1 cellular context compared by ENCODE assay signal in the genomic region with DNA sequence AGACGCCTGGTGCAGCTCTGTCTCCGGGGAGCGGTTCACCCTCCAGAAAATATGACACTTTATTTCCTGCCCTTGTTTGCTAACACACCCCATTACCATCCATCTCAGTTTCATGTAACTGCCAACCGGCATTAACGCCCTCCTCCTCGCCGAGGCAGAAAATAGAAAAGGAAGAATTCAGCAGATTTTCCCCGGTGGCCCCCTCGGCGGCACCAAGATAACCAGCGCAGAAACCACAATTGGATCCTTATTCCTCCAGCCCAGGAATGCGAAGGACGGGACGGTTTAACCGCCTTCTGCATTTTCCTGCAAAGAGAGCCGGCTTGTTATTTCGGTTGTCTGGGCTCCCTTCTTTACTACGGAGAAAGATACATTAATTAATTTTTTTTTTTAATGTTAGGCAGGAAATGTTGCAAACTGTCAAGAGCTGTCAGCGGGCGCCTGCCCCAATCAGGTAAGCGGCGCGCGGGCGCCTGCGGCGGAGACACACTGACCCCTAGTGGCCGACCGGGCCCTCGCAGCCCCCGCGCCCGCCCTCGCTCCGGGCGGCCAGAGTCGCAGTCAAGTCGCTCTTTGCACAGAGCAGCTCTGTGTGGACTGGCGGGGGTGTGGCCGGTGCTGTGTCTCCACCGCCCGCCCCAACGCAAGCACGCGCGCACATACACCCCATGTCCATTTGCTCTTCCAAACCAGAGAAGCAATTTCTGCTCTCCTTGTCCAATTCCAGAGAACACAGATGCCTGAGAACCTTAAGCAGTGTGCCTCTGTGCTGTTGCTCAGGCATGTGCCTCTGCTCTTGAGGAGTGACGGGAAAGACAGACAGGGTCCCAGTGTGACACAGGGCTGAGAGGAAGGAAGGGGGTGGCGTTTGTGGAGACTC.
TF ChIP-seq lines count a peak whose summit lies in the region.

No MANE protein-coding gene starts in this region.

TF ChIP-seq in SK-N-SH, 30 proteins besides CTCF, POLR2A, EP300 and RAD21 (continued from another document):
- TF ChIP-seq NRF1 (IDR thresholded peaks at IDR 0.05; ENCODE audit: low read depth, low read length) (peak; percentile 27; the same call in 1 of the 2 replicates), TEAD4 (IDR thresholded peaks at IDR 0.05; ENCODE audit: borderline replicate concordance, insufficient read depth) (peak; percentile 49; the same call in 1 of the 2 replicates), NFIC (IDR thresholded peaks at IDR 0.05; ENCODE audit: borderline replicate concordance) (no peak), POLR2AphosphoS5 (IDR thresholded peaks at IDR 0.05; ENCODE audit: low read depth, low read length) (no peak), RCOR1 (IDR thresholded peaks at IDR 0.05; ENCODE audit: low read length) (peak; percentile 14; the same call in 1 of the 2 replicates)
- TF ChIP-seq, protein P1, sequence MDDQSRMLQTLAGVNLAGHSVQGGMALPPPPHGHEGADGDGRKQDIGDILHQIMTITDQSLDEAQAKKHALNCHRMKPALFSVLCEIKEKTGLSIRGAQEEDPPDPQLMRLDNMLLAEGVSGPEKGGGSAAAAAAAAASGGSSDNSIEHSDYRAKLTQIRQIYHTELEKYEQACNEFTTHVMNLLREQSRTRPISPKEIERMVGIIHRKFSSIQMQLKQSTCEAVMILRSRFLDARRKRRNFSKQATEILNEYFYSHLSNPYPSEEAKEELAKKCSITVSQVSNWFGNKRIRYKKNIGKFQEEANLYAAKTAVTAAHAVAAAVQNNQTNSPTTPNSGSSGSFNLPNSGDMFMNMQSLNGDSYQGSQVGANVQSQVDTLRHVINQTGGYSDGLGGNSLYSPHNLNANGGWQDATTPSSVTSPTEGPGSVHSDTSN (IDR thresholded peaks at IDR 0.05) = peak; percentile 52; the same call in 1 of the 2 replicates
- TF ChIP-seq, protein P2, sequence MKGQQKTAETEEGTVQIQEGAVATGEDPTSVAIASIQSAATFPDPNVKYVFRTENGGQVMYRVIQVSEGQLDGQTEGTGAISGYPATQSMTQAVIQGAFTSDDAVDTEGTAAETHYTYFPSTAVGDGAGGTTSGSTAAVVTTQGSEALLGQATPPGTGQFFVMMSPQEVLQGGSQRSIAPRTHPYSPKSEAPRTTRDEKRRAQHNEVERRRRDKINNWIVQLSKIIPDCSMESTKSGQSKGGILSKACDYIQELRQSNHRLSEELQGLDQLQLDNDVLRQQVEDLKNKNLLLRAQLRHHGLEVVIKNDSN (IDR thresholded peaks at IDR 0.05; ENCODE audit: borderline replicate concordance, low read depth) = no peak
TF ChIP-seq in SK-N-SH: peak in this region for 10.
